ENCODE assay signal across 1 cellular context in genomic region chr3:148042663-148043445, GRCh38.
TF ChIP-seq lines count a peak whose summit lies in the region.

No MANE protein-coding gene starts in this region.

TF ChIP-seq in WTC11, 78 proteins besides CTCF, POLR2A, EP300 and RAD21 (continued from another document):
- TF ChIP-seq PRDM15 (CRISPR knock-in tag; IDR thresholded peaks at IDR 0.05) (no peak), ARID4B (CRISPR knock-in tag; IDR thresholded peaks at IDR 0.05; ENCODE audit: borderline replicate concordance) (no peak), NR1H2 (CRISPR knock-in tag; IDR thresholded peaks at IDR 0.05) (no peak), MYBL2 (CRISPR knock-in tag; IDR thresholded peaks at IDR 0.05) (no peak), USF2 (CRISPR knock-in tag; IDR thresholded peaks at IDR 0.05) (no peak), HMGA2 (CRISPR knock-in tag; IDR thresholded peaks at IDR 0.05) (no peak), ESRRA (CRISPR knock-in tag; IDR thresholded peaks at IDR 0.05; ENCODE audit: borderline replicate concordance) (no peak), MLX (CRISPR knock-in tag; IDR thresholded peaks at IDR 0.05) (no peak), PREB (CRISPR knock-in tag; IDR thresholded peaks at IDR 0.05; ENCODE audit: borderline replicate concordance) (no peak)
